6 cellular contexts compared by ENCODE assay signal in genomic region chr15:40354408-40355171, GRCh38. TPM values are rescaled to one million over a fixed set of nuclear protein-coding genes. Genes with fewer than 3 reads are reported as not detected.
A peak's percentile ranks its signal among the peaks of the same experiment; 100 is the strongest.
DNase-seq lines count a peak whose midpoint lies in the region; ATAC-seq and TF ChIP-seq lines count a peak whose summit lies in the region.

No MANE protein-coding gene starts in this region.

- H3K4me1 ChIP-seq in vagina (peaks cover 14% of the 10 kb centered on the region), lower lobe of right lung (peaks cover 15% of the 10 kb centered on the region)

- TF ChIP-seq CTCF in vagina (IDR thresholded peaks at IDR 0.05) (no peak), lower lobe of right lung (IDR thresholded peaks at IDR 0.05) (no peak)

- H3K9me3 ChIP-seq in vagina (no peaks in the 10 kb centered on the region), lower lobe of right lung (no peaks in the 10 kb centered on the region)

- H3K36me3 ChIP-seq in vagina (no peaks in the 10 kb centered on the region), lower lobe of right lung (no peaks in the 10 kb centered on the region)

- intact Hi-C loops in vagina (cut with DNase I) = no loop called here
- intact Hi-C loops in lower lobe of right lung (cut with DNase I) = no loop called here

- no peak for TF ChIP-seq POLR2A in vagina (IDR thresholded peaks at IDR 0.05)

- H3K27me3 ChIP-seq in vagina (no peaks in the 10 kb centered on the region), lower lobe of right lung (ENCODE audit: low read depth) (no peaks in the 10 kb centered on the region)

- DNase-seq in COLO668 (lab: John Stamatoyannopoulos, UW; ENCODE audit: unreplicated experiment) (peak; percentile 19), NCI-H2171 treated with DMSO at 0.1 percent for 48 hours (lab: John Stamatoyannopoulos, UW) (peak; percentile 98), fibroblast of peridontal ligament (ENCODE audit: extremely low read depth) (peak; percentile 36), vagina (ENCODE audit: extremely low spot score in 2 of 2) (no peak), lower lobe of right lung (no peak)

- ATAC-seq in GM18498 (IDR thresholded peaks at IDR 0.05; ENCODE audit: unreplicated experiment) (no peak), lower lobe of right lung (no peak)

- no peak overlapping the region for H3K4me3 ChIP-seq in vagina
- no peak overlapping the region for H3K4me3 ChIP-seq in lower lobe of right lung

- H3K27ac ChIP-seq in vagina = no peak overlapping the region
- H3K27ac ChIP-seq in lower lobe of right lung = no peak overlapping the region

RNA-seq across cellular contexts. Expression of gene DISP2, which starts 3.4 kb away (rescaled TPM):
- 0.74 TPM for total RNA-seq in vagina
- 4.3 TPM for total RNA-seq in lower lobe of right lung

RNA-seq across cellular contexts. Expression of gene PHGR1, which starts 3.8 kb away (rescaled TPM):
- 9.8 TPM for total RNA-seq in vagina
- not detected for total RNA-seq in lower lobe of right lung

RNA-seq across cellular contexts. Expression of gene CCDC9B, which starts 13.9 kb away (rescaled TPM):
- total RNA-seq in vagina = 16.0 TPM
- total RNA-seq in lower lobe of right lung = 71.4 TPM

RNA-seq across cellular contexts. Expression of gene KNSTRN, which starts 27.9 kb away (rescaled TPM):
- total RNA-seq in vagina = 13.5 TPM
- 20.1 TPM for total RNA-seq in lower lobe of right lung

RNA-seq across cellular contexts. Expression of gene INAFM2, which starts 31.1 kb away (rescaled TPM):
- 5.2 TPM for total RNA-seq in vagina
- 33.8 TPM for total RNA-seq in lower lobe of right lung

Comparison
In these comparisons a context has a peak if more than half of its experiments do, and no peak if none do; other contexts are left out.
1. DNase-seq: peak in COLO668 (single experiment), NCI-H2171 treated with DMSO at 0.1 percent for 48 hours (single experiment) and fibroblast of peridontal ligament (single experiment); none in vagina (0 of 2) and lower lobe of right lung (single experiment).
2. RNA of gene PHGR1, which starts 3.8 kb away (total RNA-seq): 9.8 TPM in vagina (single experiment); not detected in lower lobe of right lung (single experiment); every median in the first group is over 10 times any median in the second.